In genomic region chr6:82843291-82843885, GRCh38 we compare ENCODE assay signal across 17 cellular contexts.
DNase-seq lines count a peak whose midpoint lies in the region; ATAC-seq and TF ChIP-seq lines count a peak whose summit lies in the region.
"Had no signal": no experiment of that assay in that cellular context is flagged by ENCODE, and none has a peak within 500 bp of the region (broad histone marks: within the 10 kb centered on the region; RNA-seq: fewer than 3 reads in every experiment).

No MANE protein-coding gene starts in this region.

- no peak for TF ChIP-seq CTCF in smooth muscle cell (IDR thresholded peaks at IDR 0.05; ENCODE audit: borderline replicate concordance, insufficient read depth, poor library complexity, severe bottlenecking)

- H3K9ac ChIP-seq in smooth muscle cell (ENCODE audit: low read depth), result no peak overlapping the region
- H3K9ac ChIP-seq: SK-N-SH had no signal

- H2AFZ ChIP-seq in smooth muscle cell (ENCODE audit: low read depth), result no peak overlapping the region

- no peaks in the 10 kb centered on the region for H3K27me3 ChIP-seq in smooth muscle cell (ENCODE audit: low read depth)
- H3K27me3 ChIP-seq: BE2C had no signal

- H3K79me2 ChIP-seq in smooth muscle cell (ENCODE audit: low read depth), result no peaks in the 10 kb centered on the region

- no peaks in the 10 kb centered on the region for H3K36me3 ChIP-seq in smooth muscle cell (ENCODE audit: low read depth)
- H3K36me3 ChIP-seq: BE2C had no signal

- DNase-seq in EH (ENCODE audit: low read depth) (peak; percentile 20), amniotic epithelial cell (ENCODE audit: low read depth) (peak; percentile 41), kidney glomerular epithelial cell (lab: John Stamatoyannopoulos, UW) (peak; percentile 74), smooth muscle cell (lab: John Stamatoyannopoulos, UW; ENCODE audit: unreplicated experiment) (no peak), SIG-M5 (lab: John Stamatoyannopoulos, UW) (no peak)
- DNase-seq: BE2C; CD4-positive, alpha-beta memory T cell; DMS79; NCI-H1092; NCI-H146; NCI-H2081; NCI-H524; SK-N-SH; T-cell had no signal

- H3K27ac ChIP-seq in smooth muscle cell (ENCODE audit: low read depth), result no peak overlapping the region

- H3K9me3 ChIP-seq in smooth muscle cell (replicated peaks; ENCODE audit: low read depth), result no peaks in the 10 kb centered on the region
- H3K9me3 ChIP-seq: BE2C, SK-N-SH had no signal

- H3K4me1 ChIP-seq in smooth muscle cell (ENCODE audit: low read depth), result no peaks in the 10 kb centered on the region
- H3K4me1 ChIP-seq: BE2C had no signal

- H3K4me2 ChIP-seq in smooth muscle cell, result peak overlapping the region; percentile 0

- no peaks in the 10 kb centered on the region for H3F3A ChIP-seq in smooth muscle cell (ENCODE audit: low read depth)

- H4K20me1 ChIP-seq in smooth muscle cell (ENCODE audit: low read depth), result no peaks in the 10 kb centered on the region

- no peak overlapping the region for H3K4me3 ChIP-seq in smooth muscle cell
- H3K4me3 ChIP-seq: GM12878 had no signal

- ATAC-seq in GM18909 (IDR thresholded peaks at IDR 0.05; ENCODE audit: poor library complexity, unreplicated experiment) (no peak), GM18502 (IDR thresholded peaks at IDR 0.05; ENCODE audit: poor library complexity, unreplicated experiment) (no peak)
- ATAC-seq: GM12878, T-cell had no signal

Comparison
In these comparisons a context has a peak if more than half of its experiments do, and no peak if none do; other contexts are left out.
1. DNase-seq: peak in EH (single experiment), amniotic epithelial cell (single experiment) and kidney glomerular epithelial cell (single experiment); none in smooth muscle cell (single experiment) and SIG-M5 (single experiment).